Comparison of ENCODE assay signal across 8 cellular contexts in the genomic region with DNA sequence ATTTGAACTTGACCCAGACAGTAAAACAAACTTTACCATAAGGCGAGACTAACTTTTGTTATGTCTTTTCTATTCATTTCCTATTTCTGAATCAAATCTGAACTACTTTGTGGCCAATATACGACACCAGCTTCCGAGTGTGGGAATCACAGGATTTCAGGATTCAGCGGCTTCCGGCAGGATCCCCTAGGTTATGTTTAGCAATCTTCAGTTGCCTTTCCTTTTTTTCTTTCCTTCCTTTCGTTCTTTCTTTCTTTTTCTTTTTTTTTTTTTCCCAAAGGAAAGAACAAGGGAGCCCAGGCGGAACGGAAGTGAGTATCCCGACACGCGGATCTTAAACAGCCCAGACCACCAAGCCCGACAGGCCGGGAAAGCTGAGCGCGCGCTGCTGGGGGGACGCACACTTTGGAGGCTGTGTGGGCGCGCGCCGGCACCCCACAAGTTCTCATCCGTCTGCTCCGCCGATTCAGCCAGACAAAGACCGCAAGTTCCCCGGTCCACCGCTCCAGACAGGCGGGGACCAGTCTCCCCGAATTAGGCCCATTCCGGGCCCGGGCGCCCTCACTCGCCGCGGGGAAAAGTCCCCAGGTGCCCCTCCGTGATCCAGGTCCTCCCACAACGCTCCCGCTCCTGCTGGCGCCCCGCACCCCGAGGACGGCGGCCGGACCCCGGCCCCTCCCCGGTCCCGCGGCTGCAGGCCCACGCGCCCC. TPM values are rescaled to one million over a fixed set of nuclear protein-coding genes. Genes with fewer than 3 reads are reported as not detected.
A peak's percentile ranks its signal among the peaks of the same experiment; 100 is the strongest.
DNase-seq lines count a peak whose midpoint lies in the region; ATAC-seq and TF ChIP-seq lines count a peak whose summit lies in the region.

No MANE protein-coding gene starts in this region.

- H2AFZ ChIP-seq in PC-3 (ENCODE audit: low read length) = peak overlapping the region; percentile 52

- peaks cover 51% of the 10 kb centered on the region for H3K79me2 ChIP-seq in PC-3 (ENCODE audit: low read length)

- H3K4me1 ChIP-seq in cardiac muscle cell (ENCODE audit: low read depth) (no peaks in the 10 kb centered on the region), PC-3 (ENCODE audit: insufficient read depth, low read length) (peaks cover 26% of the 10 kb centered on the region), right cardiac atrium (ENCODE audit: control insufficient read depth, insufficient read depth, low read length) (peaks cover 3% of the 10 kb centered on the region), skeletal muscle satellite cell (ENCODE audit: control insufficient read depth, insufficient read depth, low read length) (peaks cover 35% of the 10 kb centered on the region)

- no peaks in the 10 kb centered on the region for H3K9me2 ChIP-seq in PC-3 (replicated peaks; ENCODE audit: low read length)

- peak overlapping the region; percentile 82 for H3K4me2 ChIP-seq in PC-3 (ENCODE audit: low read length)
- peak overlapping the region; percentile 87 for H3K4me2 ChIP-seq in skeletal muscle satellite cell (ENCODE audit: low read length)

- DNase-seq in cardiac muscle cell (ENCODE audit: low read depth in 1 of 2, low spot score in 1 of 2) (peak; percentile 38 to 44), Right ventricle myocardium inferior (ENCODE audit: missing footprints) (no peak), PC-3 (peak; percentile 31), right cardiac atrium (peak in 2 of 3 donors; percentile 70 to 73), amniotic stem cell (lab: John Stamatoyannopoulos, UW) (no peak)
- peak in 1 of 2 donors; percentile 38 for DNase-seq in activated naive CD4-positive, alpha-beta T cell treated with anti-CD3 and anti-CD28 coated beads, Interleukin-2, amount 50 U/mL, for 72 hours (ENCODE audit: low spot score in 2 of 2)

- TF ChIP-seq POLR2A in GM18505 (IDR thresholded peaks at IDR 0.05; ENCODE audit: borderline replicate concordance, extremely low read depth, insufficient read depth, insufficient read length) = no peak

- no TSS peak for BruUV-seq in PC-3 (replicated peaks; lab: Mats Ljungman, UMichigan)

- peaks cover 0 to 4% of the 10 kb centered on the region in 2 donors for H3K36me3 Mint-ChIP-seq in activated naive CD4-positive, alpha-beta T cell treated with anti-CD3 and anti-CD28 coated beads, Interleukin-2, amount 50 U/mL, for 72 hours

- H3K4me3 ChIP-seq in cardiac muscle cell = peak overlapping the region; percentile 82
- peak overlapping the region; percentile 84 for H3K4me3 ChIP-seq in PC-3 (ENCODE audit: low read length)
- peak overlapping the region; percentile 99 for H3K4me3 ChIP-seq in right cardiac atrium (ENCODE audit: low read length)
- peak overlapping the region; percentile 91 for H3K4me3 ChIP-seq in skeletal muscle satellite cell (ENCODE audit: low read length)

- no peaks in the 10 kb centered on the region for H3K36me3 ChIP-seq in cardiac muscle cell
- H3K36me3 ChIP-seq in PC-3 (ENCODE audit: low read depth, low read length) = no peaks in the 10 kb centered on the region
- H3K36me3 ChIP-seq in skeletal muscle satellite cell (ENCODE audit: insufficient read depth, low read length) = no peaks in the 10 kb centered on the region

- CTCF ChIA-PET in PC-3 (lab: Charles Lee) = interaction anchor here (0.6 to 0.7 kb wide), 2 partner anchors 29 to 66 kb away, joined by 3 to 5 read pairs; a partner anchor contains a TSS

- H3K9me3 ChIP-seq in cardiac muscle cell (ENCODE audit: low read depth) (no peaks in the 10 kb centered on the region), PC-3 (ENCODE audit: low read length) (no peaks in the 10 kb centered on the region), right cardiac atrium (ENCODE audit: control insufficient read depth, low read length) (no peaks in the 10 kb centered on the region), skeletal muscle satellite cell (replicated peaks; ENCODE audit: low read length) (no peaks in the 10 kb centered on the region)

- H3K27me3 ChIP-seq in cardiac muscle cell (no peaks in the 10 kb centered on the region), PC-3 (ENCODE audit: low read length) (no peaks in the 10 kb centered on the region), right cardiac atrium (ENCODE audit: control insufficient read depth, insufficient read depth) (no peaks in the 10 kb centered on the region), skeletal muscle satellite cell (ENCODE audit: control insufficient read depth, insufficient read depth, low read length) (no peaks in the 10 kb centered on the region)

- no peak for ATAC-seq in Right ventricle myocardium inferior
- ATAC-seq in PC-3 = peak; percentile 1
- peak; percentile 14 to 30 for ATAC-seq in activated naive CD4-positive, alpha-beta T cell treated with anti-CD3 and anti-CD28 coated beads, Interleukin-2, amount 50 U/mL, for 72 hours
- ATAC-seq in right cardiac atrium = no peak
- no peak for ATAC-seq in GM18505 (IDR thresholded peaks at IDR 0.05; ENCODE audit: unreplicated experiment)

- H3F3A ChIP-seq in PC-3 (ENCODE audit: low read length, unreplicated experiment) = no peaks in the 10 kb centered on the region

- WGBS in right cardiac atrium = 1% methylated on average over 50 of the region's 50 CpGs

- H3K9me3 Mint-ChIP-seq in activated naive CD4-positive, alpha-beta T cell treated with anti-CD3 and anti-CD28 coated beads, Interleukin-2, amount 50 U/mL, for 72 hours = no peaks in the 10 kb centered on the region

- POLR2A ChIA-PET in PC-3 (lab: Charles Lee; ENCODE audit: unreplicated experiment) = interaction anchor here (0.6 to 0.7 kb wide), 3 partner anchors 47 to 1930 kb away, joined by 3 to 15 read pairs (median 3); no protein-coding TSS in a partner anchor

- H3K9ac ChIP-seq in PC-3 (ENCODE audit: low read length) = peak overlapping the region; percentile 80
- H3K9ac ChIP-seq in skeletal muscle satellite cell (ENCODE audit: low read depth, low read length) = peak overlapping the region; percentile 91

- TF ChIP-seq CTCF in cardiac muscle cell (IDR thresholded peaks at IDR 0.05; ENCODE audit: low read depth, low read length) (no peak), PC-3 (conservative IDR thresholded peaks at IDR 0.05; ENCODE audit: low read depth, low read length) (no peak)

- H4K20me1 ChIP-seq in PC-3 (ENCODE audit: low read length) = peaks cover 5% of the 10 kb centered on the region; the same call in 1 of the 2 replicates

- H3K27ac ChIP-seq in cardiac muscle cell (no peak overlapping the region), PC-3 (ENCODE audit: low read length) (no peak overlapping the region), right cardiac atrium (ENCODE audit: low read length) (peak overlapping the region; percentile 83)

- peak overlapping the region in 1 of 2 donors; percentile 93 for H3K27ac Mint-ChIP-seq in activated naive CD4-positive, alpha-beta T cell treated with anti-CD3 and anti-CD28 coated beads, Interleukin-2, amount 50 U/mL, for 72 hours

- intact Hi-C loops in Right ventricle myocardium inferior (cut with DNase I) = loop anchor here (2.0 kb wide), 1 partner anchor 26 kb away; no protein-coding TSS in a partner anchor
- intact Hi-C loops in PC-3 (cut with micrococcal nuclease) = no loop called here
- intact Hi-C loops in right cardiac atrium (cut with DNase I) = no loop called here

RNA-seq across cellular contexts. Expression of a gene that starts 0.5 kb away (rescaled TPM):
- total RNA-seq in cardiac muscle cell = 30.3 and 37.5 TPM in 2 replicates
- 13.0 and 22.1 TPM in 2 replicates for polyA plus RNA-seq in cardiac muscle cell
- total RNA-seq in Right ventricle myocardium inferior = 16.3 TPM
- total RNA-seq in PC-3 (2014; rRNA removed) = 23.7 and 24.6 TPM in 2 replicates
- 10 to 100 TPM in 1 of 2 donors, 1 to 10 TPM in 1; 5.2 to 10.2 TPM for total RNA-seq in activated naive CD4-positive, alpha-beta T cell treated with anti-CD3 and anti-CD28 coated beads, Interleukin-2, amount 50 U/mL, for 72 hours
- total RNA-seq in right cardiac atrium = 10 to 100 TPM; 18.5 to 27.8 (median 22.1) TPM
- 9.9 TPM for polyA plus RNA-seq in right cardiac atrium
- total RNA-seq in skeletal muscle satellite cell (2012; rRNA removed) = 49.1 and 59.3 TPM in 2 replicates

RNA-seq across cellular contexts. Expression of a gene that starts 1.3 kb away (rescaled TPM):
- total RNA-seq in cardiac muscle cell (8.0 and 11.3 TPM in 2 replicates), Right ventricle myocardium inferior (5.4 TPM), PC-3 (2014; rRNA removed) (5.3 and 7.5 TPM in 2 replicates), right cardiac atrium (1 to 10 TPM; 6.9 to 10.0 (median 7.9) TPM)
- polyA plus RNA-seq in cardiac muscle cell (12.2 and 16.0 TPM in 2 replicates), right cardiac atrium (4.9 TPM)
- total RNA-seq in activated naive CD4-positive, alpha-beta T cell treated with anti-CD3 and anti-CD28 coated beads, Interleukin-2, amount 50 U/mL, for 72 hours = under 1 TPM; 0.45 to 0.50 TPM
- 2.0 and 2.8 TPM in 2 replicates for total RNA-seq in skeletal muscle satellite cell (2012; rRNA removed)

Comparison
In these comparisons a context has a peak if more than half of its experiments do, and no peak if none do; other contexts are left out.
1. DNase-seq: peak in cardiac muscle cell (2 of 2), PC-3 (single experiment) and right cardiac atrium (2 of 3); none in Right ventricle myocardium inferior (single experiment) and amniotic stem cell (single experiment).
2. ATAC-seq: peak in PC-3 (single experiment) and activated naive CD4-positive, alpha-beta T cell treated with anti-CD3 and anti-CD28 coated beads, Interleukin-2, amount 50 U/mL, for 72 hours (2 of 2); none in Right ventricle myocardium inferior (single experiment), right cardiac atrium (0 of 2) and GM18505 (single experiment).
3. Peak in every context shown above with its lines, with median percentiles within 50 percentile points of each other: H3K4me3 ChIP-seq.